ENCODE assay signal across 27 cellular contexts in the genomic region with DNA sequence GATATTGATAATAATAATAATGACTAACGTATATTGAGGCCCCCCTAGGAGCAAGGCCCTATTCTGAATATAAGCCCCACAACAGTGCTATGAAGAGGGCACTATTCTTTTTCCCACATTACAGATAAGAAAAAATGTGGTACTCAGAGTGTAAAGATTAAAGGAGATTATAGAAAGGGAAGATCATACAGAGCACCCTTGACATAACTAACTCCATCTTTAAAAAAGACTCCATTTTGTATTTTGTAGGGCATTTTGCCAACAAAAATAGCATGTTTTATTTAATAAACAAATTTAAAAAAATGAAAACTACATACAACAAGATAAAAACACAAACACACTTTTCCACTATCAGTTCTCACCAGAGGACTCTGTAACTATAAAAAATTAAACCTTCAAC. TPM values are rescaled to one million over a fixed set of nuclear protein-coding genes. Genes with fewer than 3 reads are reported as not detected.
A peak's percentile ranks its signal among the peaks of the same experiment; 100 is the strongest.
DNase-seq lines count a peak whose midpoint lies in the region; ATAC-seq, FAIRE-seq and TF ChIP-seq lines count a peak whose summit lies in the region.
"Had no signal": no experiment of that assay in that cellular context is flagged by ENCODE, and none has a peak within 500 bp of the region (broad histone marks: within the 10 kb centered on the region; RNA-seq: fewer than 3 reads in every experiment).

No MANE protein-coding gene starts in this region.

- TF ChIP-seq CTCF in cardiac muscle cell (IDR thresholded peaks at IDR 0.05; ENCODE audit: low read depth, low read length) (no peak), nephron progenitor cell (IDR thresholded peaks at IDR 0.05) (no peak)

- H3K4me3 ChIP-seq in cardiac muscle cell: no peak overlapping the region
- H3K4me3 ChIP-seq: BLaER1 had no signal

- H3K9me3 Mint-ChIP-seq in nephron progenitor cell: no peaks in the 10 kb centered on the region
- H3K9me3 Mint-ChIP-seq in stimulated activated effector memory CD8-positive, alpha-beta T cell treated with anti-CD3 and anti-CD28 coated beads, Interleukin-12 subunit alpha, Interleukin-12 subunit beta, amount 100 ng/mL, for 72 hours: no peaks in the 10 kb centered on the region
- H3K9me3 Mint-ChIP-seq: CD8-positive, alpha-beta memory T cell had no signal

- no peaks in the 10 kb centered on the region for H3K27me3 ChIP-seq in cardiac muscle cell
- H3K27me3 ChIP-seq: BE2C, BLaER1 had no signal

- H3K27ac Mint-ChIP-seq in nephron progenitor cell: peak overlapping the region; percentile 24
- H3K27ac Mint-ChIP-seq in stimulated activated effector memory CD8-positive, alpha-beta T cell treated with anti-CD3 and anti-CD28 coated beads, Interleukin-12 subunit alpha, Interleukin-12 subunit beta, amount 100 ng/mL, for 72 hours: no peak overlapping the region
- H3K27ac Mint-ChIP-seq: CD14-positive monocyte; CD4-positive, alpha-beta memory T cell; CD4-positive, CD25-positive, alpha-beta regulatory T cell; CD8-positive, alpha-beta memory T cell had no signal

- peaks cover 47% of the 10 kb centered on the region for H3K36me3 ChIP-seq in cardiac muscle cell
- H3K36me3 ChIP-seq: BLaER1 had no signal

- H3K4me3 Mint-ChIP-seq in nephron progenitor cell: no peak overlapping the region
- H3K4me3 Mint-ChIP-seq in stimulated activated effector memory CD8-positive, alpha-beta T cell treated with anti-CD3 and anti-CD28 coated beads, Interleukin-12 subunit alpha, Interleukin-12 subunit beta, amount 100 ng/mL, for 72 hours: no peak overlapping the region
- H3K4me3 Mint-ChIP-seq: CD14-positive monocyte; CD4-positive, alpha-beta memory T cell; CD4-positive, CD25-positive, alpha-beta regulatory T cell; CD8-positive, alpha-beta memory T cell had no signal

- peak overlapping the region; percentile 82 for H3K27ac ChIP-seq in cardiac muscle cell
- H3K27ac ChIP-seq: BLaER1 had no signal

- no peaks in the 10 kb centered on the region for H3K9me3 ChIP-seq in cardiac muscle cell (ENCODE audit: low read depth)
- H3K9me3 ChIP-seq: BE2C, BLaER1 had no signal

- peaks cover 44% of the 10 kb centered on the region for H3K4me1 ChIP-seq in cardiac muscle cell (ENCODE audit: low read depth)
- H3K4me1 ChIP-seq: BE2C, BLaER1 had no signal

- FAIRE-seq in islet of Langerhans (lab: Jason Lieb, UNC): peak; percentile 36
- FAIRE-seq: A204.1, GM12891, GM19239 had no signal

- peaks cover 13% of the 10 kb centered on the region for H3K27me3 Mint-ChIP-seq in nephron progenitor cell (ENCODE audit: low read depth, poor library complexity)
- H3K27me3 Mint-ChIP-seq: CD4-positive, alpha-beta memory T cell; CD4-positive, CD25-positive, alpha-beta regulatory T cell had no signal

- H3K36me3 Mint-ChIP-seq in nephron progenitor cell (ENCODE audit: low read depth): peaks cover 25% of the 10 kb centered on the region
- no peaks in the 10 kb centered on the region for H3K36me3 Mint-ChIP-seq in stimulated activated effector memory CD8-positive, alpha-beta T cell treated with anti-CD3 and anti-CD28 coated beads, Interleukin-12 subunit alpha, Interleukin-12 subunit beta, amount 100 ng/mL, for 72 hours
- H3K36me3 Mint-ChIP-seq: CD14-positive monocyte; CD4-positive, alpha-beta memory T cell; CD4-positive, CD25-positive, alpha-beta regulatory T cell; CD8-positive, alpha-beta memory T cell had no signal

- intact Hi-C loops in Right ventricle myocardium superior (cut with DNase I): no loop called here

- ATAC-seq in Right ventricle myocardium superior (ENCODE audit: poor library complexity) (no peak), HG03025 (IDR thresholded peaks at IDR 0.05; ENCODE audit: low FRiP score, unreplicated experiment) (no peak)
- no peak for ATAC-seq in stimulated activated effector memory CD8-positive, alpha-beta T cell treated with anti-CD3 and anti-CD28 coated beads, Interleukin-12 subunit alpha, Interleukin-12 subunit beta, amount 100 ng/mL, for 72 hours

- DNase-seq in cardiac muscle cell (ENCODE audit: low read depth in 1 of 2, low spot score in 1 of 2) (no peak), Right ventricle myocardium superior (no peak), nephron progenitor cell (no peak)
- no peak for DNase-seq in stimulated activated effector memory CD8-positive, alpha-beta T cell treated with anti-CD3 and anti-CD28 coated beads, Interleukin-12 subunit alpha, Interleukin-12 subunit beta, amount 100 ng/mL, for 72 hours (ENCODE audit: low spot score in 2 of 2)
- DNase-seq: 8988T; ACHN; BE2C; C1 segment of cervical spinal cord; CD4-positive, alpha-beta memory T cell; CD4-positive, CD25-positive, alpha-beta regulatory T cell; CD8-positive, alpha-beta memory T cell; COR-L47; DMS 273 treated with DMSO at 0.1 percent for 48 hours; DMS153; DMS53; DMS79; DND-41; EL; GDM1 had no signal

- H3K4me1 Mint-ChIP-seq in nephron progenitor cell: peaks cover 31% of the 10 kb centered on the region
- H3K4me1 Mint-ChIP-seq in stimulated activated effector memory CD8-positive, alpha-beta T cell treated with anti-CD3 and anti-CD28 coated beads, Interleukin-12 subunit alpha, Interleukin-12 subunit beta, amount 100 ng/mL, for 72 hours: no peaks in the 10 kb centered on the region
- H3K4me1 Mint-ChIP-seq: CD4-positive, alpha-beta memory T cell; CD4-positive, CD25-positive, alpha-beta regulatory T cell; CD8-positive, alpha-beta memory T cell had no signal

RNA-seq across cellular contexts. Expression of a gene that starts 42.1 kb away (rescaled TPM):
- total RNA-seq in cardiac muscle cell (123 TPM in 2 replicates), Right ventricle myocardium superior (82.5 TPM)
- polyA plus RNA-seq in cardiac muscle cell: 92.9 and 111 TPM in 2 replicates
- total RNA-seq: CD4-positive, alpha-beta memory T cell; CD8-positive, alpha-beta memory T cell had no signal
- polyA plus RNA-seq: CD4-positive, alpha-beta memory T cell; CD4-positive, CD25-positive, alpha-beta regulatory T cell; CD8-positive, alpha-beta memory T cell had no signal

RNA-seq across cellular contexts. Expression of a gene that starts 50.0 kb away (rescaled TPM):
- total RNA-seq in cardiac muscle cell (26.6 TPM in 2 replicates), Right ventricle myocardium superior (25.1 TPM)
- polyA plus RNA-seq in cardiac muscle cell: 19.1 and 34.6 TPM in 2 replicates
- total RNA-seq: A673; CD4-positive, alpha-beta memory T cell had no signal
- polyA plus RNA-seq: CD4-positive, alpha-beta memory T cell had no signal
